In genomic region chr11:95559899-95560298, GRCh38 we compare ENCODE assay signal across 18 cellular contexts.
DNase-seq lines count a peak whose midpoint lies in the region; ATAC-seq and TF ChIP-seq lines count a peak whose summit lies in the region.
"Had no signal": no experiment of that assay in that cellular context is flagged by ENCODE, and none has a peak within 500 bp of the region (broad histone marks: within the 10 kb centered on the region; RNA-seq: fewer than 3 reads in every experiment).

No MANE protein-coding gene starts in this region.

- peaks cover 6% of the 10 kb centered on the region for H3K27me3 Mint-ChIP-seq in type B pancreatic cell

- ATAC-seq in esophagus mucosa, result peak; percentile 83
- ATAC-seq: A549, GM23338 had no signal

- H2AFZ ChIP-seq in osteoblast (ENCODE audit: low read length), result peak overlapping the region; percentile 23
- H2AFZ ChIP-seq: GM23338 had no signal

- H3K79me2 ChIP-seq in osteoblast (ENCODE audit: insufficient read depth, low read length), result no peaks in the 10 kb centered on the region

- H3K27me3 ChIP-seq in osteoblast (ENCODE audit: insufficient read depth, low read length), result no peaks in the 10 kb centered on the region
- H3K27me3 ChIP-seq: MG63 had no signal

- peaks cover 57% of the 10 kb centered on the region for H3K4me1 Mint-ChIP-seq in type B pancreatic cell (ENCODE audit: unreplicated experiment)

- no peak overlapping the region for H3K27ac ChIP-seq in osteoblast (ENCODE audit: low read depth, low read length)
- H3K27ac ChIP-seq: A549 had no signal

- peaks cover 1% of the 10 kb centered on the region for H3K36me3 Mint-ChIP-seq in type B pancreatic cell

- TF ChIP-seq RAD21 in Ishikawa (IDR thresholded peaks at IDR 0.05; ENCODE audit: low read depth), result no peak

- no peak for TF ChIP-seq CTCF in osteoblast (IDR thresholded peaks at IDR 0.05; ENCODE audit: extremely low read depth, low read depth, low read length)
- TF ChIP-seq CTCF in type B pancreatic cell (conservative IDR thresholded peaks at IDR 0.05), result no peak

- H3K4me1 ChIP-seq in osteoblast (ENCODE audit: insufficient read depth, low read length), result peaks cover 12% of the 10 kb centered on the region
- H3K4me1 ChIP-seq: A549, Caco-2 had no signal

- TF ChIP-seq EP300 in Ishikawa (IDR thresholded peaks at IDR 0.05; ENCODE audit: borderline replicate concordance), result peak; percentile 46; the same call in 1 of the 2 replicates

- peaks cover 13% of the 10 kb centered on the region for H3K9me3 Mint-ChIP-seq in type B pancreatic cell
- H3K9me3 Mint-ChIP-seq: GM23338 had no signal

- H3K4me3 ChIP-seq in osteoblast (ENCODE audit: insufficient read depth, low read length), result no peak overlapping the region
- H3K4me3 ChIP-seq: A549, GM23338, MG63 had no signal

- H3K9me3 ChIP-seq in osteoblast (ENCODE audit: low read depth, low read length), result no peaks in the 10 kb centered on the region
- H3K9me3 ChIP-seq: A549, Caco-2, MG63 had no signal

- no peak for DNase-seq in osteoblast (ENCODE audit: insufficient read length, low spot score, missing footprints)
- no peak for DNase-seq in type B pancreatic cell (ENCODE audit: extremely low spot score, unreplicated experiment)
- DNase-seq in T-helper 9 cell, result no peak
- no peak for DNase-seq in stimulated activated CD4-positive, alpha-beta T cell treated with anti-CD3 and anti-CD28 coated beads, Interleukin-12 subunit alpha, Interleukin-12 subunit beta, amount 100 ng/mL, for 4 hours
- DNase-seq in HUDEP-2 (lab: John Stamatoyannopoulos, UW; ENCODE audit: unreplicated experiment in 76 of 76), result no peak
- DNase-seq: DMS79 treated with DMSO at 0.1 percent for 48 hours; GDM1; KG1; MG63; NCI-H1092 treated with DMSO at 0.1 percent for 48 hours; NCI-H1694; NCI-H69; NK-92 treated with Interleukin-12 subunit alpha and Interleukin-12 subunit beta, amount 100 ng/mL, for 24 hours had no signal

- H3K4me3 Mint-ChIP-seq in type B pancreatic cell, result peak overlapping the region; percentile 36
- H3K4me3 Mint-ChIP-seq: GM23338 had no signal

- H3K4me2 ChIP-seq in osteoblast (ENCODE audit: insufficient read depth, low read length), result no peak overlapping the region
- H3K4me2 ChIP-seq: A549, GM23338 had no signal

- peak overlapping the region; percentile 79 for H3K27ac Mint-ChIP-seq in type B pancreatic cell
- H3K27ac Mint-ChIP-seq: GM23338 had no signal

- H4K20me1 ChIP-seq in osteoblast (ENCODE audit: insufficient read depth, low read length), result no peaks in the 10 kb centered on the region

- no peaks in the 10 kb centered on the region for H3K36me3 ChIP-seq in osteoblast (ENCODE audit: insufficient read depth, low read length)
- H3K36me3 ChIP-seq: MG63 had no signal

TF ChIP-seq in Ishikawa, 13 proteins besides CTCF, POLR2A, EP300 and RAD21:
- peak; percentile 74 for TF ChIP-seq NFIC (IDR thresholded peaks at IDR 0.05)
- TF ChIP-seq CEBPB (IDR thresholded peaks at IDR 0.05), result peak; percentile 16; the same call in 1 of the 2 replicates
- TF ChIP-seq TAF1 (IDR thresholded peaks at IDR 0.05; ENCODE audit: low read depth), result no peak
- TF ChIP-seq TEAD4 (IDR thresholded peaks at IDR 0.05), result peak; percentile 80
